13 cellular contexts compared by ENCODE assay signal in the genomic region with DNA sequence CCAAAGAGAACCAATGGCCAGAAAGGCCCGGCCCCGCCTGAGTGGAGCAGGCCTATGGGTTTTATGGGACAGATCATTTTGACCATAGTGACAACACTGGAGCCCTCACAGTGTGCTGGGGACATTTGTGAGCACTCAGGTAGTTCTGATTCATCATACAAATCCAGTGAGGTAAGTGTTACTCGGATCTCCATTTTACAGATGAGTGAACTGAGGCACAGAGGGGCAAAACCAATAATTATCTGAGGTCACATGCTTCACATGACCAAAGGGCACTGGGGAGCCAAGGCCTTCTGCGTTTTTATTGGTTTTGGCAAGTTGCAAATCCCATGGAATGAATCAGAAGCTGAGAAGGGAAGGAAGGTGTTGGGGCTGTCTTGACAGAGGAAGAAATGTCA.
DNase-seq lines count a peak whose midpoint lies in the region; ATAC-seq and TF ChIP-seq lines count a peak whose summit lies in the region.
"Had no signal": no experiment of that assay in that cellular context is flagged by ENCODE, and none has a peak within 500 bp of the region (broad histone marks: within the 10 kb centered on the region; RNA-seq: fewer than 3 reads in every experiment).

No MANE protein-coding gene starts in this region.

- WGBS in body of pancreas, 2 donors: 70 to 73% methylated on average over 3 to 4 of the region's 4 CpGs
- WGBS in upper lobe of left lung, 2 donors: 87 to 92% methylated on average over 4 of the region's 4 CpGs

- no peaks in the 10 kb centered on the region for H3K9me3 Mint-ChIP-seq in CD8-positive, alpha-beta T cell
- no peaks in the 10 kb centered on the region for H3K9me3 Mint-ChIP-seq in HFFc6
- no peaks in the 10 kb centered on the region for H3K9me3 Mint-ChIP-seq in naive thymus-derived CD8-positive, alpha-beta T cell
- H3K9me3 Mint-ChIP-seq: activated T-cell treated with anti-CD3 and anti-CD28 coated beads, Interleukin-2, amount 50 U/mL, for 4 hours had no signal

- peak overlapping the region; percentile 74 for H3K27ac Mint-ChIP-seq in CD8-positive, alpha-beta T cell
- H3K27ac Mint-ChIP-seq in HFFc6: peak overlapping the region; percentile 71
- H3K27ac Mint-ChIP-seq in naive thymus-derived CD8-positive, alpha-beta T cell: peak overlapping the region in 9 of 10 donors; percentile 7 to 87 (median 70)

- no peak overlapping the region for H3K4me3 Mint-ChIP-seq in CD8-positive, alpha-beta T cell
- H3K4me3 Mint-ChIP-seq in HFFc6: peak overlapping the region; percentile 45; the same call in 1 of the 2 replicates
- H3K4me3 Mint-ChIP-seq in naive thymus-derived CD8-positive, alpha-beta T cell: no peak overlapping the region
- H3K4me3 Mint-ChIP-seq: activated T-cell treated with anti-CD3 and anti-CD28 coated beads, Interleukin-2, amount 50 U/mL, for 4 hours had no signal

- no peak for ATAC-seq in CD8-positive, alpha-beta T cell
- no peak for ATAC-seq in body of pancreas
- ATAC-seq in naive thymus-derived CD8-positive, alpha-beta T cell: no peak
- ATAC-seq in upper lobe of left lung (ENCODE audit: low FRiP score in 2 of 2): no peak

- H3K9me3 ChIP-seq in CD8-positive, alpha-beta T cell (ENCODE audit: low read length): no peaks in the 10 kb centered on the region
- no peaks in the 10 kb centered on the region for H3K9me3 ChIP-seq in body of pancreas
- no peaks in the 10 kb centered on the region for H3K9me3 ChIP-seq in upper lobe of left lung
- H3K9me3 ChIP-seq: vagina had no signal

- peaks cover 20% of the 10 kb centered on the region for H3K36me3 Mint-ChIP-seq in CD8-positive, alpha-beta T cell
- H3K36me3 Mint-ChIP-seq in HFFc6 (ENCODE audit: low read depth): peaks cover 38% of the 10 kb centered on the region
- peaks cover 0 to 9% (median 4%) of the 10 kb centered on the region in 3 donors for H3K36me3 Mint-ChIP-seq in naive thymus-derived CD8-positive, alpha-beta T cell

- no peaks in the 10 kb centered on the region for H3K27me3 Mint-ChIP-seq in CD8-positive, alpha-beta T cell (ENCODE audit: low read depth)
- peaks cover 3% of the 10 kb centered on the region for H3K27me3 Mint-ChIP-seq in HFFc6 (ENCODE audit: insufficient read depth)
- H3K27me3 Mint-ChIP-seq in naive thymus-derived CD8-positive, alpha-beta T cell: no peaks in the 10 kb centered on the region

- CTCF ChIA-PET in CD8-positive, alpha-beta T cell (lab: Charles Lee): interaction anchor here (1.0 kb wide), 1 partner anchor 65 kb away, joined by 3 read pairs; no protein-coding TSS in a partner anchor

- DNase-seq in CD8-positive, alpha-beta T cell: no peak
- no peak for DNase-seq in HFFc6
- DNase-seq in body of pancreas: no peak
- no peak for DNase-seq in naive thymus-derived CD8-positive, alpha-beta T cell
- DNase-seq in stimulated activated naive CD4-positive, alpha-beta T cell treated with Interleukin-2 at 50 U/mL for 16 hours (lab: John Stamatoyannopoulos, UW): no peak
- DNase-seq in LoVo (ENCODE audit: low spot score): no peak
- no peak for DNase-seq in upper lobe of left lung
- DNase-seq: activated T-cell treated with anti-CD3 and anti-CD28 coated beads, Interleukin-2, amount 50 U/mL, for 4 hours; cortex of kidney; PC-9; stimulated activated CD4-positive, alpha-beta T cell treated with anti-CD3 and anti-CD28 coated beads, Interleukin-1b, Interleukin-23, amount 100 ng/mL, for 48 hours had no signal

- peaks cover 92% of the 10 kb centered on the region for H3K4me1 Mint-ChIP-seq in CD8-positive, alpha-beta T cell (ENCODE audit: low read depth)
- peaks cover 94% of the 10 kb centered on the region for H3K4me1 Mint-ChIP-seq in HFFc6 (ENCODE audit: low read depth)
- H3K4me1 Mint-ChIP-seq in naive thymus-derived CD8-positive, alpha-beta T cell: peaks cover 55 to 93% (median 87%) of the 10 kb centered on the region in 4 donors

- TF ChIP-seq POLR2A in body of pancreas (IDR thresholded peaks at IDR 0.05): no peak
- no peak for TF ChIP-seq POLR2A in upper lobe of left lung (IDR thresholded peaks at IDR 0.05)

- TF ChIP-seq EP300 in upper lobe of left lung (IDR thresholded peaks at IDR 0.05): no peak

- H3K4me3 ChIP-seq in CD8-positive, alpha-beta T cell (ENCODE audit: low read depth, low read length): no peak overlapping the region
- no peak overlapping the region for H3K4me3 ChIP-seq in body of pancreas
- no peak overlapping the region for H3K4me3 ChIP-seq in upper lobe of left lung
- H3K4me3 ChIP-seq: PC-9, vagina had no signal

- intact Hi-C loops in CD8-positive, alpha-beta T cell (cut with DNase I, micrococcal nuclease): no loop called here
- intact Hi-C loops in body of pancreas (cut with DNase I): no loop called here

- H3K4me1 ChIP-seq in CD8-positive, alpha-beta T cell (ENCODE audit: insufficient read depth, low read length): peaks cover 35% of the 10 kb centered on the region
- peaks cover 79% of the 10 kb centered on the region for H3K4me1 ChIP-seq in body of pancreas
- H3K4me1 ChIP-seq in upper lobe of left lung: peaks cover 32 to 50% (median 37%) of the 10 kb centered on the region in 4 donors

- H3K27me3 ChIP-seq in CD8-positive, alpha-beta T cell (ENCODE audit: insufficient read depth, low read length): no peaks in the 10 kb centered on the region
- H3K27me3 ChIP-seq in body of pancreas (no peaks in the 10 kb centered on the region), upper lobe of left lung (no peaks in the 10 kb centered on the region)
- H3K27me3 ChIP-seq: vagina had no signal

- no peaks in the 10 kb centered on the region for H3K36me3 ChIP-seq in CD8-positive, alpha-beta T cell (ENCODE audit: insufficient read depth, low read length)
- no peaks in the 10 kb centered on the region for H3K36me3 ChIP-seq in body of pancreas (replicated peaks in 1 of 2; ENCODE audit: insufficient read depth in 1 of 2, low read depth in 2 of 2)
- no peaks in the 10 kb centered on the region for H3K36me3 ChIP-seq in upper lobe of left lung
- H3K36me3 ChIP-seq: vagina had no signal

- H3K27ac ChIP-seq in CD8-positive, alpha-beta T cell (ENCODE audit: low read depth, low read length): no peak overlapping the region
- peak overlapping the region in 3 of 4 donors; percentile 13 to 83 (median 17) for H3K27ac ChIP-seq in body of pancreas
- no peak overlapping the region for H3K27ac ChIP-seq in upper lobe of left lung
- H3K27ac ChIP-seq: KMS-11, PC-9, vagina had no signal

- no peak for TF ChIP-seq CTCF in CD8-positive, alpha-beta T cell (IDR thresholded peaks at IDR 0.05)
- TF ChIP-seq CTCF in HFFc6 (IDR thresholded peaks at IDR 0.05) (no peak), body of pancreas (IDR thresholded peaks at IDR 0.05) (no peak), upper lobe of left lung (IDR thresholded peaks at IDR 0.05) (no peak)

- POLR2A ChIA-PET in CD8-positive, alpha-beta T cell (lab: Charles Lee): interaction anchor here (1.0 kb wide), 1 partner anchor 20 kb away, joined by 3 read pairs; no protein-coding TSS in a partner anchor
- POLR2A ChIA-PET in naive thymus-derived CD8-positive, alpha-beta T cell (lab: Charles Lee): no interaction called here

Comparison
In these comparisons a context has a peak if more than half of its experiments do, and no peak if none do; other contexts are left out.
1. H3K27ac ChIP-seq: peak in body of pancreas (3 of 4); none in CD8-positive, alpha-beta T cell (single experiment) and upper lobe of left lung (0 of 4).
2. Peak in every context shown above with its lines, with median percentiles within 50 percentile points of each other: H3K27ac Mint-ChIP-seq.